11 cellular contexts compared by ENCODE assay signal in genomic region chr5:14202462-14202861, GRCh38. TPM values are rescaled to one million over a fixed set of nuclear protein-coding genes. Genes with fewer than 3 reads are reported as not detected.
DNase-seq lines count a peak whose midpoint lies in the region; ATAC-seq and TF ChIP-seq lines count a peak whose summit lies in the region.
"Had no signal": no experiment of that assay in that cellular context is flagged by ENCODE, and none has a peak within 500 bp of the region (broad histone marks: within the 10 kb centered on the region; RNA-seq: fewer than 3 reads in every experiment).

No MANE protein-coding gene starts in this region.

- no peak overlapping the region for H3K4me3 Mint-ChIP-seq in T-cell

- ATAC-seq in GM18867 (IDR thresholded peaks at IDR 0.05; ENCODE audit: unreplicated experiment) = peak; percentile 61
- ATAC-seq in psoas muscle = no peak
- ATAC-seq in GM21447 (IDR thresholded peaks at IDR 0.05; ENCODE audit: unreplicated experiment) = no peak
- no peak for ATAC-seq in T-cell (replicated peaks in 1 of 4)

- H3K4me1 ChIP-seq in psoas muscle = peaks cover 74% of the 10 kb centered on the region

- H3K36me3 Mint-ChIP-seq in T-cell = no peaks in the 10 kb centered on the region

- intact Hi-C loops in psoas muscle (cut with DNase I) = no loop called here

- DNase-seq in NCI-H226 (peak; percentile 37), choroid plexus epithelial cell (ENCODE audit: low read depth) (peak; percentile 90), psoas muscle (no peak), HuH-7 (ENCODE audit: low spot score) (no peak), HUDEP-2 (lab: John Stamatoyannopoulos, UW; ENCODE audit: unreplicated experiment in 76 of 76) (no peak), T-cell (no peak)
- DNase-seq: activated effector memory CD4-positive, alpha-beta T cell treated with Interleukin-2 at 50 U/mL for 16 hours; NCI-H2081 treated with DMSO at 0.1 percent for 48 hours; T-helper 9 cell had no signal

- 61 to 65% (median 61%) methylated on average over 6 of the region's 6 CpGs for WGBS in psoas muscle, 3 donors

- H3K9me3 ChIP-seq in psoas muscle = no peaks in the 10 kb centered on the region

- peak overlapping the region; percentile 57 for H3K27ac ChIP-seq in psoas muscle

- CTCF ChIA-PET in T-cell (lab: Charles Lee) = no interaction called here

- POLR2A ChIA-PET in T-cell (lab: Charles Lee) = no interaction called here

- peaks cover 4 to 7% (median 5%) of the 10 kb centered on the region in 3 donors for H3K4me1 Mint-ChIP-seq in T-cell

- H3K27me3 Mint-ChIP-seq in T-cell = peaks cover 0 to 3% of the 10 kb centered on the region in 2 donors

- H3K4me3 ChIP-seq in choroid plexus epithelial cell (ENCODE audit: low read depth, low read length) (no peak overlapping the region), psoas muscle (no peak overlapping the region)

- H3K27me3 ChIP-seq in psoas muscle (ENCODE audit: insufficient read depth in 3 of 3, low read length in 2 of 3) = no peaks in the 10 kb centered on the region

- no peaks in the 10 kb centered on the region for H3K9me3 Mint-ChIP-seq in T-cell

- TF ChIP-seq CTCF in choroid plexus epithelial cell (conservative IDR thresholded peaks at IDR 0.05; ENCODE audit: low read depth, low read length) (no peak), psoas muscle (IDR thresholded peaks at IDR 0.05) (no peak)

- no peak overlapping the region for H3K27ac Mint-ChIP-seq in T-cell

- H3K36me3 ChIP-seq in psoas muscle (ENCODE audit: insufficient read depth in 1 of 2, low read depth in 1 of 2) = no peaks in the 10 kb centered on the region

RNA-seq across cellular contexts. Expression of gene TRIO, which starts 59.3 kb away (rescaled TPM):
- total RNA-seq in psoas muscle = 10 to 100 TPM; 35.0 to 77.5 (median 51.7) TPM
- 10 to 100 TPM; 18.5 to 31.7 (median 19.4) TPM for polyA plus RNA-seq in psoas muscle
- total RNA-seq in T-cell = 10 to 100 TPM in 3 of 5 donors, 1 to 10 TPM in 2; 6.2 to 31.1 (median 11.8) TPM

Comparison
In these comparisons a context has a peak if more than half of its experiments do, and no peak if none do; other contexts are left out.
1. DNase-seq: peak in NCI-H226 (single experiment) and choroid plexus epithelial cell (single experiment); none in psoas muscle (0 of 2), HuH-7 (single experiment), HUDEP-2 (0 of 76) and T-cell (0 of 34).